8 cellular contexts compared by ENCODE assay signal in the genomic region with DNA sequence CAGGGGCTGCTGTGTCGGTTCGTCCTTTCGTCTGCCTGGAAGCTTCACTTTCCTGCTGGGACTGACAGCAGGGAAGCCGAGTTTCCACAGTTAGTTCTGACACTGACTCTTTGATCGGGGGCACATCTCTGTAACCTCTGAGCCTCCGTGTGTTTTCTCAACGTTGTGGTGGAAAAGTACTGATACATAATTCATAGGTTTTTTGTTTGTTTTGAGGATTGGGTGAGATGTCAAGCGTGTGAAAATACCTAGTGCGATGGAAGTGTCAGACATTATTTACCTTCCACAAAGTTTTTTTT. TPM values are rescaled to one million over a fixed set of nuclear protein-coding genes. Genes with fewer than 3 reads are reported as not detected.
DNase-seq lines count a peak whose midpoint lies in the region; ATAC-seq and TF ChIP-seq lines count a peak whose summit lies in the region.

No MANE protein-coding gene starts in this region.

- H3K4me1 ChIP-seq in colonic mucosa = peaks cover 15% of the 10 kb centered on the region

- H3K9ac ChIP-seq in colonic mucosa (ENCODE audit: low read depth in 2 of 2, low read length in 2 of 2) = peak overlapping the region; percentile 91 to 93

- H3K36me3 ChIP-seq in MG63 = peaks cover 25% of the 10 kb centered on the region
- H3K36me3 ChIP-seq in colonic mucosa = no peaks in the 10 kb centered on the region

- peak; percentile 14 for ATAC-seq in GM18867 (IDR thresholded peaks at IDR 0.05; ENCODE audit: unreplicated experiment)
- no peak for ATAC-seq in naive thymus-derived CD8-positive, alpha-beta T cell

- H3K27me3 Mint-ChIP-seq in naive thymus-derived CD8-positive, alpha-beta T cell = no peaks in the 10 kb centered on the region

- H3K4me3 Mint-ChIP-seq in naive thymus-derived CD8-positive, alpha-beta T cell = peak overlapping the region; percentile 87 to 99 (median 94)

- peak overlapping the region; percentile 90 to 99 (median 97) for H3K27ac Mint-ChIP-seq in naive thymus-derived CD8-positive, alpha-beta T cell

- DNase-seq in MG63 (no peak), colonic mucosa (no peak), OCI-M2 (lab: John Stamatoyannopoulos, UW; ENCODE audit: unreplicated experiment) (no peak), NCI-H2029 treated with DMSO at 0.1 percent for 48 hours (lab: John Stamatoyannopoulos, UW) (no peak), posterior vena cava (ENCODE audit: low spot score) (no peak)
- no peak for DNase-seq in naive thymus-derived CD8-positive, alpha-beta T cell
- no peak for DNase-seq in stimulated activated naive CD4-positive, alpha-beta T cell (lab: John Stamatoyannopoulos, UW)

- intact Hi-C loops in colonic mucosa (cut with DNase I) = no loop called here
- intact Hi-C loops in posterior vena cava (cut with DNase I) = loop anchor here in 1 of 2 donors (10.0 kb wide), 1 partner anchor 234 kb away; no protein-coding TSS in a partner anchor

- POLR2A ChIA-PET in naive thymus-derived CD8-positive, alpha-beta T cell (lab: Charles Lee) = interaction anchor here (0.5 to 3.5 kb wide), 5 partner anchors 29 to 1284 kb away, joined by 3 to 22 read pairs (median 4); a partner anchor contains a TSS

- H3K27ac ChIP-seq in colonic mucosa = peak overlapping the region; percentile 67

- no peaks in the 10 kb centered on the region for H3K9me3 Mint-ChIP-seq in naive thymus-derived CD8-positive, alpha-beta T cell

- no peak for TF ChIP-seq CTCF in colonic mucosa (IDR thresholded peaks at IDR 0.05)

- peaks cover 6 to 46% (median 30%) of the 10 kb centered on the region in 4 donors for H3K4me1 Mint-ChIP-seq in naive thymus-derived CD8-positive, alpha-beta T cell

- H3K4me3 ChIP-seq in MG63 (peak overlapping the region; percentile 98), colonic mucosa (peak overlapping the region; percentile 76)

- 0 out of 2 replicates have a peak, but pooled peaks cover 2% of the 10 kb centered on the region for H3K9me3 ChIP-seq in MG63
- no peaks in the 10 kb centered on the region for H3K9me3 ChIP-seq in colonic mucosa

- H3K27me3 ChIP-seq in MG63 (no peaks in the 10 kb centered on the region), colonic mucosa (no peaks in the 10 kb centered on the region)

- H3K36me3 Mint-ChIP-seq in naive thymus-derived CD8-positive, alpha-beta T cell = peaks cover 0 to 24% (median 7%) of the 10 kb centered on the region in 3 donors

RNA-seq across cellular contexts. Expression of a gene that starts 0.5 kb away (rescaled TPM):
- total RNA-seq in MG63 (2014; rRNA removed; shearing (Covaris generic); ENCODE audit: low replicate concordance) = 10.8 and 15.1 TPM in 2 replicates
- total RNA-seq in colonic mucosa (10 to 100 TPM in 1 of 2 donors, 1 to 10 TPM in 1; 9.7 to 11.7 TPM), posterior vena cava (10 to 100 TPM; 11.5 to 18.6 TPM)
- total RNA-seq in naive thymus-derived CD8-positive, alpha-beta T cell = 10 to 100 TPM; 16.1 to 18.1 TPM
- polyA plus RNA-seq in naive thymus-derived CD8-positive, alpha-beta T cell = 1 to 10 TPM; 3.6 to 4.2 (median 3.7) TPM
